In the genomic region with DNA sequence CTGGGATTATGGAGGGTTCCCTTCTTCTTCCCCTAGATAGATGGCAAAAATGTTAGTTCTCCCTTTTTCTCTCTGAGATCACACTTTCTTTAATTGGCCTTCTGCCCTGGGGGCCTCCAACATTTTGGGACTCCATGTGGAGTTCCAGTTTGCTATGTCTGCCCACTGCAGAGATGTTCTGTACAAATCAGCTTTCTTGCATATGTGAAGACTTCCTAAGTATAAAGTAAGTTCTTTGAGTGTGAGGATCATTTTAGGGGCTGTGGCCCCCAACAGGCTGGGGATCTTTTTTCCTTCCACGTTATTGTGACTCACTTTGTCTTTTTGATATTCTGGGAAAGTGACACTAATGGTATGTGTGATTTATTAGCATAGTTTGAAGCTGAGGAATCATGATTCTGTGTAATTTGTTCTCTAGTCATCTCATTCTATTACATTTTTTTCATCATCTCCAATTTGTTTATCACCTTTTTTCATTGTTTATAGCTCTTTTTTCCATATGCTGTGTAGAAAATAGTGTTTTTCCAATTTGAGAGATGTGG, we compare ENCODE assay signal across 30 cellular contexts. TPM values are rescaled to one million over a fixed set of nuclear protein-coding genes. Genes with fewer than 3 reads are reported as not detected.
DNase-seq lines count a peak whose midpoint lies in the region; ATAC-seq and TF ChIP-seq lines count a peak whose summit lies in the region.
"Had no signal": no experiment of that assay in that cellular context is flagged by ENCODE, and none has a peak within 500 bp of the region (broad histone marks: within the 10 kb centered on the region; RNA-seq: fewer than 3 reads in every experiment).

No MANE protein-coding gene starts in this region.

- TF ChIP-seq RAD21 in SK-N-SH (IDR thresholded peaks at IDR 0.05; ENCODE audit: low read length): no peak

- H3K4me1 Mint-ChIP-seq in type B pancreatic cell (ENCODE audit: unreplicated experiment): peaks cover 15% of the 10 kb centered on the region
- peaks cover 13 to 15% of the 10 kb centered on the region in 2 donors for H3K4me1 Mint-ChIP-seq in effector memory CD8-positive, alpha-beta T cell (ENCODE audit: low read depth in 2 of 2)

- no peak overlapping the region for H2AFZ ChIP-seq in SK-N-SH (ENCODE audit: low read depth)

- POLR2A ChIA-PET in HEK293 (lab: Yijun Ruan, JAX) (no interaction called here), SK-N-SH (lab: Yijun Ruan, JAX) (no interaction called here)

- no peak for ATAC-seq in GM19328 (IDR thresholded peaks at IDR 0.05; ENCODE audit: unreplicated experiment)
- no peak for ATAC-seq in effector memory CD8-positive, alpha-beta T cell (replicated peaks)
- ATAC-seq: activated CD8-positive, alpha-beta T cell treated with anti-CD3 and anti-CD28 coated beads for 36 hours; K562; natural killer cell treated with Interleukin-12 subunit alpha and Interleukin-12 subunit beta and Interleukin-15 and Interleukin-18, amount 100 ng/mL, for 72 hours; T-helper 17 cell had no signal

- peak; percentile 18 for DNase-seq in AG10803 (ENCODE audit: low read depth)
- DNase-seq in SK-N-SH: no peak
- DNase-seq in kidney glomerular epithelial cell (lab: John Stamatoyannopoulos, UW): peak; percentile 44
- DNase-seq in NCI-H345 treated with DMSO at 0.1 percent for 48 hours (lab: John Stamatoyannopoulos, UW; ENCODE audit: unreplicated experiment): no peak
- no peak for DNase-seq in type B pancreatic cell (ENCODE audit: extremely low spot score, unreplicated experiment)
- no peak for DNase-seq in effector memory CD8-positive, alpha-beta T cell
- DNase-seq: ACHN; activated CD4-positive, CD25-positive, alpha-beta regulatory T cell treated with anti-CD3 and anti-CD28 coated beads, Interleukin-2, amount 50 U/mL, for 72 hours; activated CD8-positive, alpha-beta T cell treated with anti-CD3 and anti-CD28 coated beads for 36 hours; activated gamma-delta T cell treated with Interleukin-2 at 50 U/mL for 16 hours; activated T-cell treated with anti-CD3 and anti-CD28 coated beads, Interleukin-2, amount 50 U/mL, for 24 hours; COR-L47; DMS79; effector CD8-positive, alpha-beta T cell; H9; head of caudate nucleus; MG63; NCI-H2081; NCI-H2227 treated with DMSO at 0.1 percent for 48 hours; ovary; RPMI8226; spleen; T-helper 17 cell; transverse colon had no signal

- no peaks in the 10 kb centered on the region for H3K9me2 ChIP-seq in SK-N-SH

- no peaks in the 10 kb centered on the region for H4K20me1 ChIP-seq in SK-N-SH (ENCODE audit: insufficient read depth)
- H4K20me1 ChIP-seq: BLaER1 had no signal

- no peaks in the 10 kb centered on the region for H3K9me3 Mint-ChIP-seq in type B pancreatic cell
- H3K9me3 Mint-ChIP-seq in effector memory CD8-positive, alpha-beta T cell: no peaks in the 10 kb centered on the region
- H3K9me3 Mint-ChIP-seq: activated CD8-positive, alpha-beta T cell treated with anti-CD3 and anti-CD28 coated beads for 36 hours; activated T-cell treated with anti-CD3 and anti-CD28 coated beads, Interleukin-2, amount 50 U/mL, for 24 hours; H9; natural killer cell treated with Interleukin-12 subunit alpha and Interleukin-12 subunit beta and Interleukin-15 and Interleukin-18, amount 100 ng/mL, for 72 hours had no signal

- CTCF ChIA-PET in HEK293 (lab: Yijun Ruan, JAX) (interaction anchor here (0.7 to 5.9 kb wide), 5 partner anchors 17 to 30 kb away, joined by 3 to 47 read pairs (median 10); no protein-coding TSS in a partner anchor), SK-N-SH (lab: Yijun Ruan, JAX) (interaction anchor here (0.7 to 1.2 kb wide), 4 partner anchors 10 to 403 kb away, joined by 3 to 7 read pairs (median 3); no protein-coding TSS in a partner anchor)

- H3K27ac ChIP-seq in HEK293 (ENCODE audit: extremely low read depth, low read depth, low read length) (no peak overlapping the region), SK-N-SH (ENCODE audit: low read depth in 2 of 2, low read length in 1 of 2) (peak overlapping the region; percentile 62 to 83)
- H3K27ac ChIP-seq: BLaER1, ovary, SK-N-MC, spleen, transverse colon had no signal

- peaks cover 31% of the 10 kb centered on the region for H3F3A ChIP-seq in SK-N-SH (replicated peaks; ENCODE audit: insufficient read depth)

- no peak for TF ChIP-seq CTCF in AG10803 (conservative IDR thresholded peaks at IDR 0.05; ENCODE audit: low read length)
- TF ChIP-seq CTCF in HEK293 (tag by site-specific recombination; IDR thresholded peaks at IDR 0.05): no peak
- no peak for TF ChIP-seq CTCF in SK-N-SH (IDR thresholded peaks at IDR 0.05)
- TF ChIP-seq CTCF in type B pancreatic cell (conservative IDR thresholded peaks at IDR 0.05): no peak

- H3K4me3 ChIP-seq in AG10803 (ENCODE audit: low read length) (no peak overlapping the region), HEK293 (ENCODE audit: low read depth, low read length) (no peak overlapping the region), SK-N-SH (ENCODE audit: low read depth in 2 of 2, low read length in 1 of 2) (no peak overlapping the region)
- H3K4me3 ChIP-seq: BLaER1, K562, MG63, ovary, SK-N-MC, spleen, transverse colon had no signal

- no peak overlapping the region for H3K4me3 Mint-ChIP-seq in type B pancreatic cell
- no peak overlapping the region for H3K4me3 Mint-ChIP-seq in effector memory CD8-positive, alpha-beta T cell
- H3K4me3 Mint-ChIP-seq: activated CD8-positive, alpha-beta T cell treated with anti-CD3 and anti-CD28 coated beads for 36 hours; activated T-cell treated with anti-CD3 and anti-CD28 coated beads, Interleukin-2, amount 50 U/mL, for 24 hours; H9; natural killer cell treated with Interleukin-12 subunit alpha and Interleukin-12 subunit beta and Interleukin-15 and Interleukin-18, amount 100 ng/mL, for 72 hours; T-helper 17 cell had no signal

- no peaks in the 10 kb centered on the region for H3K36me3 Mint-ChIP-seq in type B pancreatic cell
- peaks cover 13% of the 10 kb centered on the region for H3K36me3 Mint-ChIP-seq in effector memory CD8-positive, alpha-beta T cell (ENCODE audit: insufficient read depth)
- H3K36me3 Mint-ChIP-seq: natural killer cell treated with Interleukin-12 subunit alpha and Interleukin-12 subunit beta and Interleukin-15 and Interleukin-18, amount 100 ng/mL, for 72 hours had no signal

- H3K4me2 ChIP-seq in SK-N-SH: peak overlapping the region; percentile 68
- H3K4me2 ChIP-seq: BLaER1 had no signal

- H3K4me1 ChIP-seq in HEK293 (ENCODE audit: control insufficient read depth, insufficient read depth, low read length): peaks cover 4% of the 10 kb centered on the region
- H3K4me1 ChIP-seq in SK-N-SH (ENCODE audit: control insufficient read depth in 1 of 2, insufficient read depth in 2 of 2, low read depth in 1 of 2, low read length in 1 of 2): peaks cover 3 to 37% of the 10 kb centered on the region in 2 experiments
- H3K4me1 ChIP-seq: BLaER1, transverse colon had no signal

- WGBS in SK-N-SH (ENCODE audit: low lambda C conversion rate): 4% methylated on average over 1 of the region's 1 CpG

- peak in 1 of 2 experiments; percentile 82; a peak in 2 of 4 replicates for TF ChIP-seq EP300 in SK-N-SH (IDR thresholded peaks at IDR 0.05; ENCODE audit: borderline replicate concordance in 1 of 2, low read depth in 1 of 2, low read length in 1 of 2)

- H3K9me3 ChIP-seq in HEK293 (ENCODE audit: control insufficient read depth, insufficient read depth, low read depth, low read length) (no peaks in the 10 kb centered on the region), SK-N-SH (no peaks in the 10 kb centered on the region)
- H3K9me3 ChIP-seq: BLaER1, MG63, ovary, spleen, transverse colon had no signal

- H3K9ac ChIP-seq in SK-N-SH: peak overlapping the region; percentile 60
- H3K9ac ChIP-seq: BLaER1 had no signal

- no peaks in the 10 kb centered on the region for H3K27me3 Mint-ChIP-seq in type B pancreatic cell
- H3K27me3 Mint-ChIP-seq in effector memory CD8-positive, alpha-beta T cell: no peaks in the 10 kb centered on the region
- H3K27me3 Mint-ChIP-seq: activated CD8-positive, alpha-beta T cell treated with anti-CD3 and anti-CD28 coated beads for 36 hours; T-helper 17 cell had no signal

- H3K27me3 ChIP-seq in SK-N-SH (ENCODE audit: insufficient read depth): no peaks in the 10 kb centered on the region
- H3K27me3 ChIP-seq: BLaER1, MG63, ovary, spleen, transverse colon had no signal

- no peaks in the 10 kb centered on the region for H3K36me3 ChIP-seq in HEK293 (ENCODE audit: control insufficient read depth in 2 of 2, insufficient read depth in 1 of 2, low read length in 2 of 2)
- H3K36me3 ChIP-seq in SK-N-SH (replicated peaks in 1 of 2; ENCODE audit: control insufficient read depth in 1 of 2, insufficient read depth in 2 of 2, low read length in 1 of 2): no peaks in the 10 kb centered on the region
- H3K36me3 ChIP-seq: BLaER1, MG63, ovary, spleen, transverse colon had no signal

- no peak overlapping the region for H3K27ac Mint-ChIP-seq in type B pancreatic cell
- no peak overlapping the region for H3K27ac Mint-ChIP-seq in effector memory CD8-positive, alpha-beta T cell
- H3K27ac Mint-ChIP-seq: activated CD8-positive, alpha-beta T cell treated with anti-CD3 and anti-CD28 coated beads for 36 hours; activated T-cell treated with anti-CD3 and anti-CD28 coated beads, Interleukin-2, amount 50 U/mL, for 24 hours; natural killer cell treated with Interleukin-12 subunit alpha and Interleukin-12 subunit beta and Interleukin-15 and Interleukin-18, amount 100 ng/mL, for 72 hours; T-helper 17 cell had no signal

- no peaks in the 10 kb centered on the region for H3K79me2 ChIP-seq in SK-N-SH (ENCODE audit: insufficient read depth)

TF ChIP-seq in HEK293, 187 proteins besides CTCF, POLR2A, EP300 and RAD21 (continues in another document):
- no peak for TF ChIP-seq ZNF768 (tag by site-specific recombination; IDR thresholded peaks at IDR 0.05)
- no peak for TF ChIP-seq ZNF311 (tag by site-specific recombination; IDR thresholded peaks at IDR 0.05; ENCODE audit: borderline replicate concordance)

TF ChIP-seq in SK-N-SH, 30 proteins besides CTCF, POLR2A, EP300 and RAD21 (continues in another document):
- TF ChIP-seq TEAD4 (IDR thresholded peaks at IDR 0.05; ENCODE audit: borderline replicate concordance, insufficient read depth) (peak; percentile 69; the same call in 1 of the 2 replicates), GATA2 (CRISPR knock-in tag; IDR thresholded peaks at IDR 0.05) (no peak), ELF1 (IDR thresholded peaks at IDR 0.05) (no peak), NFIC (IDR thresholded peaks at IDR 0.05; ENCODE audit: borderline replicate concordance) (peak; percentile 43; the same call in 1 of the 2 replicates), JUND (IDR thresholded peaks at IDR 0.05) (peak; percentile 89), TAF1 (IDR thresholded peaks at IDR 0.05; ENCODE audit: borderline replicate concordance, low read depth, low read length) (no peak), TCF12 (IDR thresholded peaks at IDR 0.05) (peak; percentile 89)
- TF ChIP-seq, protein P1, sequence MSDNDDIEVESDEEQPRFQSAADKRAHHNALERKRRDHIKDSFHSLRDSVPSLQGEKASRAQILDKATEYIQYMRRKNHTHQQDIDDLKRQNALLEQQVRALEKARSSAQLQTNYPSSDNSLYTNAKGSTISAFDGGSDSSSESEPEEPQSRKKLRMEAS (IDR thresholded peaks at IDR 0.05; ENCODE audit: low read depth): 0 out of 2 replicates have a peak, but pooled peaks have one; percentile 12

RNA-seq across cellular contexts. Expression of a gene that starts 48.2 kb away (rescaled TPM):
- polyA plus RNA-seq in SK-N-SH (2012; rRNA removed): 8.1 and 10.8 TPM in 2 replicates
- polyA plus RNA-seq in SK-N-SH (2012; cell fraction: cytosol; rRNA removed): 7.6 and 9.5 TPM in 2 replicates
- polyA plus RNA-seq in SK-N-SH (2012; cell fraction: nucleus; rRNA removed): 10.3 and 15.1 TPM in 2 replicates
- total RNA-seq in type B pancreatic cell (ENCODE audit: low replicate concordance): 7.5 and 9.0 TPM in 2 replicates

Comparison
In these comparisons a context has a peak if more than half of its experiments do, and no peak if none do; other contexts are left out.
1. DNase-seq: peak in AG10803 (single experiment) and kidney glomerular epithelial cell (single experiment); none in SK-N-SH (single experiment), NCI-H345 treated with DMSO at 0.1 percent for 48 hours (single experiment), type B pancreatic cell (single experiment) and effector memory CD8-positive, alpha-beta T cell (0 of 3).